Comparison of ENCODE assay signal across 1 cellular context in genomic region chr11:28819741-28820140, GRCh38.
TF ChIP-seq lines count a peak whose summit lies in the region.

No MANE protein-coding gene starts in this region.

TF ChIP-seq in IMR-90, 13 proteins besides CTCF, POLR2A, EP300 and RAD21 (continued from another document):
- no peak for TF ChIP-seq USF2 (IDR thresholded peaks at IDR 0.05; ENCODE audit: low read depth, low read length)
- TF ChIP-seq CEBPB (IDR thresholded peaks at IDR 0.05; ENCODE audit: low read depth, low read length), result no peak
- TF ChIP-seq MAFK (IDR thresholded peaks at IDR 0.05; ENCODE audit: low read depth, low read length), result no peak
- no peak for TF ChIP-seq BHLHE40 (IDR thresholded peaks at IDR 0.05; ENCODE audit: low read depth, low read length)
- TF ChIP-seq NFE2L2 (IDR thresholded peaks at IDR 0.05; ENCODE audit: low read depth, low read length), result no peak
- TF ChIP-seq MAZ (IDR thresholded peaks at IDR 0.05; ENCODE audit: borderline replicate concordance, low read depth, low read length), result no peak
- no peak for TF ChIP-seq FOS (IDR thresholded peaks at IDR 0.05; ENCODE audit: low read depth, low read length)
- no peak for TF ChIP-seq RCOR1 (IDR thresholded peaks at IDR 0.05; ENCODE audit: insufficient replicate concordance, low read length)
- no peak for TF ChIP-seq RFX5 (IDR thresholded peaks at IDR 0.05; ENCODE audit: low read depth, low read length)
